Comparison of ENCODE assay signal across 28 cellular contexts in the genomic region with DNA sequence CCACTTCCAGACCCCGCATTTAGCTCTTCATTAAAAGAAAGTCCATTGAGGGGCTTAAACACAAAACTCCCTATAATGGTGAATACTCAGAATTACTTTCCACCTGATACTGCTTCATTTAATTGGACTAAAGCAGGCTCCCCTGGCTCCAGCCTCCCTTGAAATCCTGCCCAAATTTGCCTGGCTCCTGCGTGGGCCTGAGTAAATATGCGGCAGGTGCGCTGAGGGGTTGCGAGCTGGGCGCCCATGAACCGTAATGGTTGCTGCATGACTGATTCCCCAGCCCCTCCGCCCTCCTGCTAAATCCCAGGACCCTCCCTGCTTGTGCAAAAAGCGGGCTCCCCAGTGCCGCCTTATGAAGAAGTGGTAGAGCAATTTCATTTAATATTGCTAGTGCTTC.
"Had no signal": no experiment of that assay in that cellular context is flagged by ENCODE, and none has a peak within 500 bp of the region (broad histone marks: within the 10 kb centered on the region; RNA-seq: fewer than 3 reads in every experiment).

No MANE protein-coding gene starts in this region.

- H3K27me3 ChIP-seq: body of pancreas, breast epithelium, SJCRH30 had no signal

- H3K36me3 ChIP-seq: breast epithelium, SJCRH30, WERI-Rb-1 had no signal

- H3K4me1 ChIP-seq: body of pancreas, breast epithelium, SJCRH30 had no signal

- H3K4me3 ChIP-seq: body of pancreas, breast epithelium, SJCRH30, SK-N-MC had no signal

- DNase-seq: activated CD4-positive, alpha-beta T cell treated with anti-CD3 and anti-CD28 coated beads for 1 hour; activated CD4-positive, alpha-beta T cell treated with anti-CD3 and anti-CD28 coated beads, Interleukin-2, amount 10 ng/mL, durations not matched to agents 24 days and 14 days; activated CD4-positive, alpha-beta T cell treated with anti-CD3 and anti-CD28 coated beads, Interleukin-2, amount 50 U/mL, for 4 hours; activated CD4-positive, CD25-positive, alpha-beta regulatory T cell; activated CD8-positive, alpha-beta T cell treated with anti-CD3 and anti-CD28 coated beads for 36 hours; activated effector memory CD4-positive, alpha-beta T cell treated with anti-CD3 and anti-CD28 coated beads, Interleukin-2, amount 50 U/mL, for 16 hours; activated naive CD4-positive, alpha-beta T cell; activated naive CD8-positive, alpha-beta T cell treated with anti-CD3 and anti-CD28 coated beads, Interleukin-2, amount 10 ng/mL, durations not matched to agents 7 days and 5 days; activated T-cell treated with anti-CD3 and anti-CD28 coated beads, Interleukin-2, amount 50 U/mL, for 1 hour; activated T-cell treated with anti-CD3 and anti-CD28 coated beads, Interleukin-2, amount 50 U/mL, for 72 hours; body of pancreas; Karpas-422; KBM-7; NCI-H1048; NCI-H1436; NCI-H1694; NCI-H2029 treated with DMSO at 0.1 percent for 48 hours; NCI-H2107; NCI-H2171; NCI-H510A; NCI-H774; SJCRH30; T1000; WERI-Rb-1 had no signal

- H3K9me3 ChIP-seq: body of pancreas, SJCRH30 had no signal

- H3K27ac ChIP-seq: body of pancreas, breast epithelium, SJCRH30, SK-N-MC, WERI-Rb-1 had no signal

- ATAC-seq: activated CD8-positive, alpha-beta T cell treated with anti-CD3 and anti-CD28 coated beads for 36 hours; activated T-cell treated with anti-CD3 and anti-CD28 coated beads, Interleukin-2, amount 50 U/mL, for 72 hours; activated T-helper 17 cell treated with anti-CD3 and anti-CD28 coated beads, Interleukin-2, amount 50 U/mL, for 72 hours; body of pancreas; Panc1 had no signal
